Comparison of ENCODE assay signal across 8 cellular contexts in the genomic region with DNA sequence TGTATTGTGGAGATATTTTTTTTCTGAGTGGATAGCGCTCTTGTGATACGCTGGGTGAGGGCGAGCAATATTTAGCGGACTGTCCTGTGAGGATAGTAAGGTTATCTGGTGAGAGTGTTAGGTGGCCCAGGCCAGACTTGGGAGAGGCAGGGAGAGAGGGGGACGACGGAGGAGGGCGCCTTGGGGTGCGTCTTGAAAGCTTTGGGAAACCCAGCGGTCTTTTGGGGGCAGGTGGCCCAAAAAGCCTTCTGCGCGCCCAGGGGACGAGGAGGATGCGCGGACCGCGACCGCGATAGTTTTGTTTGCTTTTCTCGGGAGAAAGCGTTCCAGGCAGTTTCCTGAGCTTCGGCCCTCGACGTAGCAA. TPM values are rescaled to one million over a fixed set of nuclear protein-coding genes. Genes with fewer than 3 reads are reported as not detected.
DNase-seq lines count a peak whose midpoint lies in the region; ATAC-seq, FAIRE-seq and TF ChIP-seq lines count a peak whose summit lies in the region.

No MANE protein-coding gene starts in this region.

- peaks cover 8% of the 10 kb centered on the region; the same call in 1 of the 2 replicates for H4K20me1 ChIP-seq in PC-3 (ENCODE audit: low read length)

- peak overlapping the region; percentile 86 for H3K9ac ChIP-seq in PC-3 (ENCODE audit: low read length)

- WGBS in esophagus muscularis mucosa = 11% methylated on average over 23 of the region's 23 CpGs
- WGBS in pancreas, 2 donors = 9 to 12% methylated on average over 22 to 23 of the region's 23 CpGs

- peak; percentile 18 for FAIRE-seq in GM19239 (lab: Jason Lieb, UNC)
- no peak for FAIRE-seq in pancreas (lab: Jason Lieb, UNC)

- H3K27ac ChIP-seq in PC-3 (ENCODE audit: low read length) = no peak overlapping the region
- peak overlapping the region; percentile 92 to 98 (median 96) for H3K27ac ChIP-seq in esophagus muscularis mucosa (replicated peaks in 1 of 4)
- peak overlapping the region; percentile 43 to 76 (median 62) for H3K27ac ChIP-seq in pancreas

- intact Hi-C loops in PC-3 (cut with micrococcal nuclease) = loop anchor here (2.0 to 5.0 kb wide), 3 partner anchors 29 to 357 kb away; no protein-coding TSS in a partner anchor
- intact Hi-C loops in esophagus muscularis mucosa (cut with DNase I) = loop anchor here (5.0 to 10.0 kb wide), 2 partner anchors 44 to 569 kb away; a partner anchor contains a TSS
- intact Hi-C loops in pancreas (cut with DNase I) = no loop called here

- H3K4me2 ChIP-seq in PC-3 (ENCODE audit: low read length) = peak overlapping the region; percentile 91

- TF ChIP-seq EP300 in esophagus muscularis mucosa (IDR thresholded peaks at IDR 0.05) = no peak

- H3K4me3 ChIP-seq in PC-3 (ENCODE audit: low read length) = peak overlapping the region; percentile 93
- H3K4me3 ChIP-seq in esophagus muscularis mucosa = peak overlapping the region; percentile 80 to 97 (median 96)
- H3K4me3 ChIP-seq in pancreas = peak overlapping the region; percentile 78 to 92 (median 88)

- in situ Hi-C loops in ACHN (cut with HindIII; ENCODE audit: low pct_ligation_motif_present, low pct_unique_long_range_greater_than_20kb, low sequenced_read_pairs) (no loop called here), KBM-7 (cut with MboI; ENCODE audit: low pct_unique_long_range_greater_than_20kb, low sequenced_read_pairs) (no loop called here)

- H2AFZ ChIP-seq in PC-3 (ENCODE audit: low read length) = peak overlapping the region; percentile 96

- no peaks in the 10 kb centered on the region for H3K9me2 ChIP-seq in PC-3 (replicated peaks; ENCODE audit: low read length)

- H3F3A ChIP-seq in PC-3 (ENCODE audit: low read length, unreplicated experiment) = no peaks in the 10 kb centered on the region

- H3K9me3 ChIP-seq in PC-3 (ENCODE audit: low read length) (no peaks in the 10 kb centered on the region), esophagus muscularis mucosa (no peaks in the 10 kb centered on the region), pancreas (no peaks in the 10 kb centered on the region)

- H3K79me2 ChIP-seq in PC-3 (ENCODE audit: low read length) = peaks cover 36% of the 10 kb centered on the region

- CTCF ChIA-PET in PC-3 (lab: Charles Lee) = no interaction called here

- ATAC-seq in PC-3 (peak; percentile 19), pancreas (peak; percentile 3 to 12 (median 8))

- TF ChIP-seq POLR2A in esophagus muscularis mucosa (IDR thresholded peaks at IDR 0.05; ENCODE audit: low read depth) = no peak

- TF ChIP-seq CTCF in PC-3 (conservative IDR thresholded peaks at IDR 0.05; ENCODE audit: low read depth, low read length) = no peak
- no peak for TF ChIP-seq CTCF in esophagus muscularis mucosa (IDR thresholded peaks at IDR 0.05)
- TF ChIP-seq CTCF in pancreas (IDR thresholded peaks at IDR 0.05) = no peak

- DNase-seq in GM19239 (ENCODE audit: insufficient read length, low spot score) (no peak), PC-3 (no peak), esophagus muscularis mucosa (ENCODE audit: extremely low spot score) (no peak), pancreas (peak in 1 of 6 donors; percentile 17), ACHN (no peak), middle frontal gyrus (ENCODE audit: extremely low spot score, low spot score) (no peak), KBM-7 (no peak), GM19238 (ENCODE audit: insufficient read length, low spot score) (no peak)

- BruUV-seq in PC-3 (replicated peaks; lab: Mats Ljungman, UMichigan) = TSS peak; percentile 33

- H3K4me1 ChIP-seq in PC-3 (ENCODE audit: insufficient read depth, low read length) = peaks cover 13% of the 10 kb centered on the region
- H3K4me1 ChIP-seq in esophagus muscularis mucosa = peaks cover 26 to 38% (median 32%) of the 10 kb centered on the region in 4 donors
- H3K4me1 ChIP-seq in pancreas = peaks cover 0 to 7% (median 2%) of the 10 kb centered on the region in 3 donors

- H3K27me3 ChIP-seq in PC-3 (ENCODE audit: low read length) = no peaks in the 10 kb centered on the region
- H3K27me3 ChIP-seq in esophagus muscularis mucosa = no peaks in the 10 kb centered on the region
- H3K27me3 ChIP-seq in pancreas = no peaks in the 10 kb centered on the region

- H3K36me3 ChIP-seq in PC-3 (ENCODE audit: low read depth, low read length) = no peaks in the 10 kb centered on the region
- H3K36me3 ChIP-seq in esophagus muscularis mucosa = no peaks in the 10 kb centered on the region
- H3K36me3 ChIP-seq in pancreas = no peaks in the 10 kb centered on the region

- POLR2A ChIA-PET in PC-3 (lab: Charles Lee; ENCODE audit: unreplicated experiment) = interaction anchor here (0.6 kb wide), 1 partner anchor 103 kb away, joined by 3 read pairs; no protein-coding TSS in a partner anchor

RNA-seq across cellular contexts. Expression of a gene that starts 0.5 kb away (rescaled TPM):
- total RNA-seq in PC-3 (2014; rRNA removed) = 9.2 and 15.7 TPM in 2 replicates
- total RNA-seq in esophagus muscularis mucosa = 10 to 100 TPM in 2 of 4 donors, 1 to 10 TPM in 2; 6.8 to 14.1 (median 10.2) TPM
- total RNA-seq in pancreas = 1 to 10 TPM; 2.4 to 8.1 (median 3.4) TPM
- polyA plus RNA-seq in pancreas = 1 to 10 TPM; 2.5 to 3.5 TPM

Comparison
In these comparisons a context has a peak if more than half of its experiments do, and no peak if none do; other contexts are left out.
1. intact Hi-C loops: an anchor here in PC-3 (2.0 to 5.0 kb wide) and esophagus muscularis mucosa (5.0 to 10.0 kb wide); none called in pancreas.